Comparison of ENCODE assay signal across 18 cellular contexts in genomic region chr6:98927534-98927933, GRCh38. TPM values are rescaled to one million over a fixed set of nuclear protein-coding genes. Genes with fewer than 3 reads are reported as not detected.
A peak's percentile ranks its signal among the peaks of the same experiment; 100 is the strongest.
DNase-seq lines count a peak whose midpoint lies in the region; FAIRE-seq and TF ChIP-seq lines count a peak whose summit lies in the region.
"Had no signal": no experiment of that assay in that cellular context is flagged by ENCODE, and none has a peak within 500 bp of the region (broad histone marks: within the 10 kb centered on the region; RNA-seq: fewer than 3 reads in every experiment).

No MANE protein-coding gene starts in this region.

- in situ Hi-C loops in HAP-1 (cut with MboI; ENCODE audit: low sequenced_read_pairs) = no loop called here

- H3K27ac ChIP-seq in BLaER1 (0 out of 2 replicates have a peak overlapping the region, but pooled peaks have one; percentile 20), kidney (ENCODE audit: low read depth in 2 of 2, low read length in 2 of 2) (no peak overlapping the region)
- H3K27ac ChIP-seq in effector memory CD4-positive, alpha-beta T cell (ENCODE audit: insufficient read depth, low read length, poor library complexity, severe bottlenecking) = no peak overlapping the region
- H3K27ac ChIP-seq: cardiac muscle cell, SJCRH30, spleen had no signal

- intact Hi-C loops in kidney (cut with DNase I) = no loop called here

- DNase-seq in DMS79 treated with DMSO at 0.1 percent for 48 hours (lab: John Stamatoyannopoulos, UW) (peak; percentile 88), NCI-H2171 treated with DMSO at 0.1 percent for 48 hours (lab: John Stamatoyannopoulos, UW) (peak; percentile 70), kidney (no peak), HAP-1 (ENCODE audit: low spot score in 2 of 2) (no peak), DMS114 treated with DMSO at 0.1 percent for 48 hours (lab: John Stamatoyannopoulos, UW; ENCODE audit: unreplicated experiment) (no peak)
- DNase-seq in effector memory CD4-positive, alpha-beta T cell = no peak
- DNase-seq in stimulated activated naive CD4-positive, alpha-beta T cell (lab: John Stamatoyannopoulos, UW) = no peak
- DNase-seq: activated CD4-positive, alpha-beta T cell treated with anti-CD3 and anti-CD28 coated beads, Interleukin-2, amount 10 ng/mL, durations not matched to agents 24 days and 14 days; activated naive CD8-positive, alpha-beta T cell treated with anti-CD3 and anti-CD28 coated beads, Interleukin-2, amount 10 ng/mL, durations not matched to agents 7 days and 5 days; activated T-cell treated with anti-CD3 and anti-CD28 coated beads, Interleukin-2, amount 50 U/mL, for 24 hours; mucosa of descending colon; NCI-H1694 treated with DMSO at 0.1 percent for 48 hours; spleen; stimulated activated naive CD8-positive, alpha-beta T cell treated with anti-CD3 and anti-CD28 coated beads, Interleukin-15, Interleukin-2, amounts not matched to agents 100 U/mL and 50 U/mL, for 24 hours had no signal

- peaks cover 36% of the 10 kb centered on the region for H3K36me3 ChIP-seq in BLaER1
- H3K36me3 ChIP-seq in kidney (ENCODE audit: control insufficient read depth in 1 of 2, insufficient read depth in 2 of 2, low read length in 2 of 2) = peaks cover 4 to 5% of the 10 kb centered on the region in 2 donors
- H3K36me3 ChIP-seq in effector memory CD4-positive, alpha-beta T cell (ENCODE audit: control insufficient read depth, insufficient read depth, low read length) = peaks cover 8% of the 10 kb centered on the region
- H3K36me3 ChIP-seq in HAP-1 (replicated peaks) = no peaks in the 10 kb centered on the region

- peak; percentile 94 for FAIRE-seq in kidney (lab: Jason Lieb, UNC)
- FAIRE-seq: frontal cortex had no signal

- no peaks in the 10 kb centered on the region for H4K20me1 ChIP-seq in BLaER1

- H3K4me2 ChIP-seq in BLaER1 = peak overlapping the region; percentile 64

- no peak overlapping the region for H3K4me3 ChIP-seq in BLaER1
- no peak overlapping the region for H3K4me3 ChIP-seq in kidney (ENCODE audit: low read length in 2 of 2)
- no peak overlapping the region for H3K4me3 ChIP-seq in effector memory CD4-positive, alpha-beta T cell (ENCODE audit: insufficient read depth, low read depth, low read length, poor library complexity, severe bottlenecking)
- no peak overlapping the region for H3K4me3 ChIP-seq in HAP-1
- H3K4me3 ChIP-seq: cardiac muscle cell, mucosa of descending colon, SJCRH30, spleen had no signal

- TF ChIP-seq CTCF in kidney (IDR thresholded peaks at IDR 0.05; ENCODE audit: borderline replicate concordance, extremely low read depth, insufficient read depth) = no peak

- H3K9me3 ChIP-seq in BLaER1 = 0 out of 2 replicates have a peak, but pooled peaks cover 10% of the 10 kb centered on the region
- H3K9me3 ChIP-seq in kidney (ENCODE audit: control insufficient read depth in 1 of 2, low read length in 2 of 2) = no peaks in the 10 kb centered on the region
- H3K9me3 ChIP-seq in effector memory CD4-positive, alpha-beta T cell (ENCODE audit: control insufficient read depth, low read length) = no peaks in the 10 kb centered on the region
- H3K9me3 ChIP-seq in HAP-1 = no peaks in the 10 kb centered on the region
- H3K9me3 ChIP-seq: mucosa of descending colon, SJCRH30, spleen had no signal

- H3K9ac ChIP-seq in BLaER1 (no peak overlapping the region), kidney (ENCODE audit: low read length in 2 of 2) (no peak overlapping the region)

- H3K4me1 ChIP-seq in BLaER1 (peaks cover 82% of the 10 kb centered on the region), kidney (ENCODE audit: control insufficient read depth in 1 of 2, insufficient read depth in 1 of 2, low read depth in 1 of 2, low read length in 2 of 2) (peaks cover 0 to 20% of the 10 kb centered on the region in 2 donors), HAP-1 (peaks cover 16% of the 10 kb centered on the region)
- H3K4me1 ChIP-seq in effector memory CD4-positive, alpha-beta T cell (ENCODE audit: control insufficient read depth, insufficient read depth, low read length, poor library complexity, severe bottlenecking) = no peaks in the 10 kb centered on the region
- H3K4me1 ChIP-seq: SJCRH30 had no signal

- H3K27me3 ChIP-seq in BLaER1 = no peaks in the 10 kb centered on the region
- H3K27me3 ChIP-seq in effector memory CD4-positive, alpha-beta T cell (replicated peaks; ENCODE audit: control insufficient read depth, insufficient read depth, low read length, poor library complexity, severe bottlenecking) = no peaks in the 10 kb centered on the region
- H3K27me3 ChIP-seq in HAP-1 (ENCODE audit: low read depth) = no peaks in the 10 kb centered on the region
- H3K27me3 ChIP-seq: cardiac muscle cell, SJCRH30, spleen had no signal

RNA-seq across cellular contexts. Expression of gene FBXL4, which starts 20.2 kb away (rescaled TPM):
- total RNA-seq in kidney = 25.8 TPM
- polyA plus RNA-seq in kidney (ENCODE audit: insufficient read depth, low read depth, low replicate concordance) = 7.6 TPM

Comparison
In these comparisons a context has a peak if more than half of its experiments do, and no peak if none do; other contexts are left out.
1. DNase-seq: peak in DMS79 treated with DMSO at 0.1 percent for 48 hours (single experiment) and NCI-H2171 treated with DMSO at 0.1 percent for 48 hours (single experiment); none in kidney (single experiment), effector memory CD4-positive, alpha-beta T cell (0 of 3), HAP-1 (0 of 2), stimulated activated naive CD4-positive, alpha-beta T cell (0 of 6) and DMS114 treated with DMSO at 0.1 percent for 48 hours (single experiment).